34 cellular contexts compared by ENCODE assay signal in the genomic region with DNA sequence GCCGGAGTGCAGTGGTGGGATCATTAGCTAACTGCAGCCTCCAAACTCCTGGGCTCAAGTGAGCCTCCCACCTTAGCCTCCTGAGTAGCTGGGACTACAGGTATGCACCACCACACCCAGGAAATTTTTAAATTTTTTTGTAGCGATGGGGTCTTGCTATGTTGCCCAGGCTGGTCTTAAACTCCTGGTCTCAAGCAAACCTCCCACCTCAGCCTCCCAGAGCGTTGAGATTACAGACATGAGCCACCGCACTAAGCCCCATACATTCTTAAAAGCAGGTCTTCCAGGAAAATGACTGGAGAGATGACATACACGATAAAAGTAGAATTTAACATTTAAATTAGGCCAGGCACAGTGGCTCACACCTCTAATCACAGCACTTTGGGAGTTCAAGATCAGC. TPM values are rescaled to one million over a fixed set of nuclear protein-coding genes. Genes with fewer than 3 reads are reported as not detected.
"Had no signal": no experiment of that assay in that cellular context is flagged by ENCODE, and none has a peak within 500 bp of the region (broad histone marks: within the 10 kb centered on the region; RNA-seq: fewer than 3 reads in every experiment).

No MANE protein-coding gene starts in this region.

- H3K27me3 ChIP-seq: adrenal gland, body of pancreas, cardiac muscle cell, colonic mucosa, esophagus squamous epithelium, gastroesophageal sphincter, heart right ventricle had no signal

- H3K9me3 ChIP-seq: adrenal gland, body of pancreas, colonic mucosa, esophagus squamous epithelium, gastroesophageal sphincter, heart right ventricle had no signal

- FAIRE-seq: endometrium, endothelial cell of umbilical vein had no signal

- H3K27ac ChIP-seq: cardiac muscle cell, colonic mucosa, epithelial cell of prostate, esophagus squamous epithelium, gastroesophageal sphincter, heart right ventricle, WERI-Rb-1 had no signal

- H3K4me3 ChIP-seq: adrenal gland, body of pancreas, cardiac muscle cell, colonic mucosa, esophagus squamous epithelium, gastroesophageal sphincter, heart right ventricle had no signal

- ATAC-seq: activated CD8-positive, alpha-beta memory T cell treated with anti-CD3 and anti-CD28 coated beads, Interleukin-2, amount 10 ng/mL, durations not matched to agents 7 days and 5 days; activated CD8-positive, alpha-beta T cell treated with anti-CD3 and anti-CD28 coated beads, Interleukin-2, amount 10 ng/mL, durations not matched to agents 7 days and 5 days; activated naive CD8-positive, alpha-beta T cell treated with anti-CD3 and anti-CD28 coated beads, Interleukin-2, amount 50 U/mL, for 24 hours; body of pancreas; gastroesophageal sphincter; heart right ventricle; T-helper 17 cell had no signal

- DNase-seq: activated CD4-positive, alpha-beta memory T cell treated with anti-CD3 and anti-CD28 coated beads for 36 hours; activated CD4-positive, alpha-beta T cell treated with anti-CD3 and anti-CD28 coated beads for 36 hours; activated CD4-positive, alpha-beta T cell treated with anti-CD3 and anti-CD28 coated beads, Interleukin-2, amount 10 ng/mL, durations not matched to agents 24 days and 14 days; activated CD4-positive, CD25-positive, alpha-beta regulatory T cell; activated CD4-positive, CD25-positive, alpha-beta regulatory T cell treated with anti-CD3 and anti-CD28 coated beads, Interleukin-2, amount 50 U/mL, for 72 hours; activated CD8-positive, alpha-beta memory T cell treated with anti-CD3 and anti-CD28 coated beads, Interleukin-2, amount 10 ng/mL, durations not matched to agents 7 days and 5 days; activated CD8-positive, alpha-beta memory T cell treated with anti-CD3 and anti-CD28 coated beads, Interleukin-2, amount 50 U/mL, for 4 hours; activated CD8-positive, alpha-beta T cell treated with anti-CD3 and anti-CD28 coated beads, Interleukin-2, amount 10 ng/mL, durations not matched to agents 7 days and 5 days; activated effector memory CD4-positive, alpha-beta T cell treated with anti-CD3 and anti-CD28 coated beads, Interleukin-2, amount 50 U/mL, for 16 hours; activated naive CD4-positive, alpha-beta T cell treated with Interleukin-2 at 50 U/mL for 16 hours; activated naive CD8-positive, alpha-beta T cell treated with anti-CD3 and anti-CD28 coated beads for 36 hours; activated naive CD8-positive, alpha-beta T cell treated with anti-CD3 and anti-CD28 coated beads, Interleukin-2, amount 50 U/mL, for 24 hours; activated T-cell treated with anti-CD3 and anti-CD28 coated beads, Interleukin-2, amount 50 U/mL, for 1 hour; activated T-cell treated with anti-CD3 and anti-CD28 coated beads, Interleukin-2, amount 50 U/mL, for 48 hours; amygdala; aorta; body of pancreas; central memory CD4-positive, alpha-beta T cell; cerebellar nuclear complex; colonic mucosa; effector CD8-positive, alpha-beta T cell; esophagus squamous epithelium; foreskin melanocyte; heart right ventricle; T-helper 1 cell; T-helper 17 cell; T1000; WERI-Rb-1 had no signal

- H3K4me1 ChIP-seq: colonic mucosa had no signal

RNA-seq across cellular contexts. Expression of a gene that starts 26.1 kb away (rescaled TPM):
- total RNA-seq: aorta, body of pancreas had no signal
- polyA plus RNA-seq: aorta had no signal
